ENCODE assay signal across 10 cellular contexts in genomic region chr3:197807969-197808587, GRCh38. TPM values are rescaled to one million over a fixed set of nuclear protein-coding genes. Genes with fewer than 3 reads are reported as not detected.
DNase-seq lines count a peak whose midpoint lies in the region; ATAC-seq and TF ChIP-seq lines count a peak whose summit lies in the region.
"Had no signal": no experiment of that assay in that cellular context is flagged by ENCODE, and none has a peak within 500 bp of the region (broad histone marks: within the 10 kb centered on the region; RNA-seq: fewer than 3 reads in every experiment).

No MANE protein-coding gene starts in this region.

- no peaks in the 10 kb centered on the region for H3K27me3 Mint-ChIP-seq in activated CD4-positive, alpha-beta T cell treated with anti-CD3 and anti-CD28 coated beads for 36 hours
- H3K27me3 Mint-ChIP-seq in activated T-helper 2 cell treated with anti-CD3 and anti-CD28 coated beads, Interferon-gamma antibody, Interleukin-2, Interleukin-4, amounts not matched to agents 10 μg/mL and 5 μg/mL and 100 μg/mL, durations not matched to agents 14 hours and 24 hours and 36 hours (ENCODE audit: low read depth): no peaks in the 10 kb centered on the region

- H3K4me3 Mint-ChIP-seq in activated CD4-positive, alpha-beta T cell treated with anti-CD3 and anti-CD28 coated beads for 36 hours: no peak overlapping the region
- no peak overlapping the region for H3K4me3 Mint-ChIP-seq in activated T-helper 2 cell treated with anti-CD3 and anti-CD28 coated beads, Interferon-gamma antibody, Interleukin-2, Interleukin-4, amounts not matched to agents 10 μg/mL and 5 μg/mL and 100 μg/mL, durations not matched to agents 14 hours and 24 hours and 36 hours (ENCODE audit: low read depth)

- no peaks in the 10 kb centered on the region for H3K9me3 Mint-ChIP-seq in activated CD4-positive, alpha-beta T cell treated with anti-CD3 and anti-CD28 coated beads for 36 hours (ENCODE audit: low read depth)
- no peaks in the 10 kb centered on the region for H3K9me3 Mint-ChIP-seq in activated T-helper 2 cell treated with anti-CD3 and anti-CD28 coated beads, Interferon-gamma antibody, Interleukin-2, Interleukin-4, amounts not matched to agents 10 μg/mL and 5 μg/mL and 100 μg/mL, durations not matched to agents 14 hours and 24 hours and 36 hours

- intact Hi-C loops in activated CD4-positive, alpha-beta T cell treated with anti-CD3 and anti-CD28 coated beads for 36 hours (cut with DNase I, micrococcal nuclease): no loop called here
- intact Hi-C loops in activated T-helper 2 cell treated with anti-CD3 and anti-CD28 coated beads, Interferon-gamma antibody, Interleukin-2, Interleukin-4, amounts not matched to agents 10 μg/mL and 5 μg/mL and 100 μg/mL, durations not matched to agents 14 hours and 24 hours and 36 hours (cut with micrococcal nuclease): loop anchor here (2.0 to 10.0 kb wide), 2 partner anchors 15 to 213 kb away; no protein-coding TSS in a partner anchor
- intact Hi-C loops in colonic mucosa (cut with DNase I): no loop called here

- H3K4me3 ChIP-seq in colonic mucosa: no peak overlapping the region

- H3K4me1 ChIP-seq in colonic mucosa: no peaks in the 10 kb centered on the region

- no peaks in the 10 kb centered on the region for H3K36me3 ChIP-seq in colonic mucosa

- DNase-seq in activated CD4-positive, alpha-beta T cell treated with anti-CD3 and anti-CD28 coated beads for 36 hours: no peak
- DNase-seq in activated CD4-positive, alpha-beta T cell treated with anti-CD3 and anti-CD28 coated beads, Interleukin-2, amount 50 U/mL, for 4 hours: no peak
- no peak for DNase-seq in activated T-helper 2 cell treated with anti-CD3 and anti-CD28 coated beads, Interferon-gamma antibody, Interleukin-2, Interleukin-4, amounts not matched to agents 10 μg/mL and 5 μg/mL and 100 μg/mL, durations not matched to agents 14 hours and 24 hours and 36 hours (ENCODE audit: low spot score)
- DNase-seq in hepatic stellate cell (ENCODE audit: low spot score) (peak; percentile 44), substantia nigra (lab: John Stamatoyannopoulos, UW) (no peak), colonic mucosa (no peak), NOMO-1 treated with dmso at 0.1 percent for 144 hours (lab: John Stamatoyannopoulos, UW; ENCODE audit: unreplicated experiment) (no peak)
- no peak for DNase-seq in activated CD8-positive, alpha-beta memory T cell treated with anti-CD3 and anti-CD28 coated beads, Interleukin-2, amount 50 U/mL, for 48 hours
- DNase-seq: caudate nucleus, NCI-H1105 treated with DMSO at 0.1 percent for 48 hours had no signal

- H3K4me1 Mint-ChIP-seq in activated CD4-positive, alpha-beta T cell treated with anti-CD3 and anti-CD28 coated beads for 36 hours: peaks cover 31% of the 10 kb centered on the region
- H3K4me1 Mint-ChIP-seq in activated T-helper 2 cell treated with anti-CD3 and anti-CD28 coated beads, Interferon-gamma antibody, Interleukin-2, Interleukin-4, amounts not matched to agents 10 μg/mL and 5 μg/mL and 100 μg/mL, durations not matched to agents 14 hours and 24 hours and 36 hours (ENCODE audit: low read depth): peaks cover 27% of the 10 kb centered on the region

- peaks cover 6% of the 10 kb centered on the region for H3K36me3 Mint-ChIP-seq in activated CD4-positive, alpha-beta T cell treated with anti-CD3 and anti-CD28 coated beads for 36 hours (ENCODE audit: low read depth)
- H3K36me3 Mint-ChIP-seq in activated T-helper 2 cell treated with anti-CD3 and anti-CD28 coated beads, Interferon-gamma antibody, Interleukin-2, Interleukin-4, amounts not matched to agents 10 μg/mL and 5 μg/mL and 100 μg/mL, durations not matched to agents 14 hours and 24 hours and 36 hours (ENCODE audit: low read depth): peaks cover 24% of the 10 kb centered on the region

- peak; percentile 49 for ATAC-seq in activated CD4-positive, alpha-beta T cell treated with anti-CD3 and anti-CD28 coated beads for 36 hours

- peak overlapping the region; percentile 16 for H3K27ac ChIP-seq in substantia nigra (ENCODE audit: low read depth, low read length, poor library complexity, severe bottlenecking)
- no peak overlapping the region for H3K27ac ChIP-seq in colonic mucosa

- CTCF ChIA-PET in activated CD4-positive, alpha-beta T cell treated with anti-CD3 and anti-CD28 coated beads for 36 hours (lab: Charles Lee): no interaction called here

- H3K9ac ChIP-seq in colonic mucosa (ENCODE audit: low read depth in 2 of 2, low read length in 2 of 2): no peak overlapping the region

- no peak for TF ChIP-seq CTCF in colonic mucosa (IDR thresholded peaks at IDR 0.05)

- no peaks in the 10 kb centered on the region for H3K9me3 ChIP-seq in colonic mucosa

- peak overlapping the region; percentile 51 for H3K27ac Mint-ChIP-seq in activated CD4-positive, alpha-beta T cell treated with anti-CD3 and anti-CD28 coated beads for 36 hours
- peak overlapping the region; percentile 38 for H3K27ac Mint-ChIP-seq in activated T-helper 2 cell treated with anti-CD3 and anti-CD28 coated beads, Interferon-gamma antibody, Interleukin-2, Interleukin-4, amounts not matched to agents 10 μg/mL and 5 μg/mL and 100 μg/mL, durations not matched to agents 14 hours and 24 hours and 36 hours

- POLR2A ChIA-PET in activated CD4-positive, alpha-beta T cell treated with anti-CD3 and anti-CD28 coated beads for 36 hours (lab: Charles Lee): interaction anchor here (0.7 kb wide), 1 partner anchor 180 kb away, joined by 3 read pairs; no protein-coding TSS in a partner anchor

- no peaks in the 10 kb centered on the region for H3K27me3 ChIP-seq in colonic mucosa

RNA-seq across cellular contexts. Expression of gene LRCH3, which starts 17.0 kb away (rescaled TPM):
- 10 to 100 TPM; 43.6 to 77.5 TPM for total RNA-seq in activated CD4-positive, alpha-beta T cell treated with anti-CD3 and anti-CD28 coated beads for 36 hours
- total RNA-seq in activated T-helper 2 cell treated with anti-CD3 and anti-CD28 coated beads, Interferon-gamma antibody, Interleukin-2, Interleukin-4, amounts not matched to agents 10 μg/mL and 5 μg/mL and 100 μg/mL, durations not matched to agents 14 hours and 24 hours and 36 hours: 57.0 and 64.1 TPM in 2 replicates
- total RNA-seq in colonic mucosa: 10 to 100 TPM; 33.5 to 34.9 TPM

RNA-seq across cellular contexts. Expression of gene FYTTD1, which starts 58.4 kb away (rescaled TPM):
- 10 to 100 TPM; 20.7 to 25.6 TPM for total RNA-seq in activated CD4-positive, alpha-beta T cell treated with anti-CD3 and anti-CD28 coated beads for 36 hours
- 57.5 and 63.0 TPM in 2 replicates for total RNA-seq in activated T-helper 2 cell treated with anti-CD3 and anti-CD28 coated beads, Interferon-gamma antibody, Interleukin-2, Interleukin-4, amounts not matched to agents 10 μg/mL and 5 μg/mL and 100 μg/mL, durations not matched to agents 14 hours and 24 hours and 36 hours
- 10 to 100 TPM; 27.1 to 37.7 TPM for total RNA-seq in colonic mucosa
